ENCODE assay signal across 10 cellular contexts in the genomic region with DNA sequence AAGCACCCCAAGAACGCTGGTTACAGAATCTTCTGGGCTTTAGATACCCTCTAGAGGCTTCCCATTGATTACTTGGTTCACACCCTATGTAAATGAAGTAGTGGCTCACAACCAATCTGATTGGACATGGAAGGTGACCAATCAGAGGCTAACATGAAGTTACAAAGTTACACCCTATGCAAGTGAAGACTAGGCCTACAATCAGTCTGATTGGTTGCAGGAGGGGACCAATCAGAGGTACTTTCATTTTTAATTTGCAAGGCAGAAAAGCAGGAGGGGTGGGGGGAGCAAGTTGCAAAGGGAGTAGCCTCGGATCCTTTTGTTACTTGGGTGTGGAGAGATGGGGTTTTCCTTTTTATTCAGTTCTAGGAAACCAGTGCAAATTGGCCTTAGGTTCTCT. TPM values are rescaled to one million over a fixed set of nuclear protein-coding genes. Genes with fewer than 3 reads are reported as not detected.
DNase-seq lines count a peak whose midpoint lies in the region; ATAC-seq and TF ChIP-seq lines count a peak whose summit lies in the region.
"Had no signal": no experiment of that assay in that cellular context is flagged by ENCODE, and none has a peak within 500 bp of the region (broad histone marks: within the 10 kb centered on the region; RNA-seq: fewer than 3 reads in every experiment).

No MANE protein-coding gene starts in this region.

- H3K79me2 ChIP-seq in PC-3 (ENCODE audit: low read length): no peaks in the 10 kb centered on the region

- BruUV-seq in PC-3 (replicated peaks; lab: Mats Ljungman, UMichigan): no TSS peak

- H3K4me1 Mint-ChIP-seq in activated naive CD8-positive, alpha-beta T cell treated with anti-CD3 and anti-CD28 coated beads, Interleukin-2, amount 10 ng/mL, durations not matched to agents 7 days and 5 days: peaks cover 9% of the 10 kb centered on the region
- H3K4me1 Mint-ChIP-seq in activated naive CD8-positive, alpha-beta T cell treated with anti-CD3 and anti-CD28 coated beads for 36 hours: peaks cover 8% of the 10 kb centered on the region
- H3K4me1 Mint-ChIP-seq in stimulated activated naive B cell treated with anti-CD40 and anti-IgM and Interleukin-4, amounts not matched to agents 10 μg/mL and 1 μg/mL and 100 μg/mL, for 72 hours: peaks cover 3 to 7% of the 10 kb centered on the region in 2 donors

- no peaks in the 10 kb centered on the region for H3K9me3 Mint-ChIP-seq in activated naive CD8-positive, alpha-beta T cell treated with anti-CD3 and anti-CD28 coated beads, Interleukin-2, amount 10 ng/mL, durations not matched to agents 7 days and 5 days
- no peaks in the 10 kb centered on the region for H3K9me3 Mint-ChIP-seq in activated naive CD8-positive, alpha-beta T cell treated with anti-CD3 and anti-CD28 coated beads for 36 hours
- H3K9me3 Mint-ChIP-seq in stimulated activated naive B cell treated with anti-CD40 and anti-IgM and Interleukin-4, amounts not matched to agents 10 μg/mL and 1 μg/mL and 100 μg/mL, for 72 hours: no peaks in the 10 kb centered on the region

- H3K36me3 ChIP-seq in PC-3 (ENCODE audit: low read depth, low read length): no peaks in the 10 kb centered on the region
- H3K36me3 ChIP-seq: esophagus muscularis mucosa had no signal

- peak overlapping the region; percentile 11 for H3K4me3 Mint-ChIP-seq in activated naive CD8-positive, alpha-beta T cell treated with anti-CD3 and anti-CD28 coated beads, Interleukin-2, amount 10 ng/mL, durations not matched to agents 7 days and 5 days
- H3K4me3 Mint-ChIP-seq in activated naive CD8-positive, alpha-beta T cell treated with anti-CD3 and anti-CD28 coated beads for 36 hours: no peak overlapping the region
- H3K4me3 Mint-ChIP-seq in stimulated activated naive B cell treated with anti-CD40 and anti-IgM and Interleukin-4, amounts not matched to agents 10 μg/mL and 1 μg/mL and 100 μg/mL, for 72 hours: no peak overlapping the region

- CTCF ChIA-PET in PC-3 (lab: Charles Lee): interaction anchor here (1.0 to 1.5 kb wide), 2 partner anchors 10 to 34 kb away, joined by 6 to 7 read pairs; no protein-coding TSS in a partner anchor

- peaks cover 7% of the 10 kb centered on the region; the same call in 1 of the 2 replicates for H3K4me1 ChIP-seq in PC-3 (ENCODE audit: insufficient read depth, low read length)

- H3K27ac Mint-ChIP-seq in activated naive CD8-positive, alpha-beta T cell treated with anti-CD3 and anti-CD28 coated beads, Interleukin-2, amount 10 ng/mL, durations not matched to agents 7 days and 5 days: peak overlapping the region; percentile 47
- H3K27ac Mint-ChIP-seq in activated naive CD8-positive, alpha-beta T cell treated with anti-CD3 and anti-CD28 coated beads for 36 hours: no peak overlapping the region
- H3K27ac Mint-ChIP-seq in stimulated activated naive B cell treated with anti-CD40 and anti-IgM and Interleukin-4, amounts not matched to agents 10 μg/mL and 1 μg/mL and 100 μg/mL, for 72 hours: no peak overlapping the region

- peak; percentile 82 for ATAC-seq in activated naive CD8-positive, alpha-beta T cell treated with anti-CD3 and anti-CD28 coated beads, Interleukin-2, amount 10 ng/mL, durations not matched to agents 7 days and 5 days (ENCODE audit: low read depth)
- ATAC-seq in PC-3 (peak; percentile 45; the same call in 1 of the 2 replicates), esophagus mucosa (peak; percentile 41), HG03097 (IDR thresholded peaks at IDR 0.05; ENCODE audit: low FRiP score, unreplicated experiment) (no peak)
- peak; percentile 47 to 60 for ATAC-seq in stimulated activated naive B cell treated with anti-CD40 and anti-IgM and Interleukin-4, amounts not matched to agents 10 μg/mL and 1 μg/mL and 100 μg/mL, for 72 hours (replicated peaks)

- H3K9me2 ChIP-seq in PC-3 (replicated peaks; ENCODE audit: low read length): no peaks in the 10 kb centered on the region

- POLR2A ChIA-PET in activated naive CD8-positive, alpha-beta T cell treated with anti-CD3 and anti-CD28 coated beads, Interleukin-2, amount 10 ng/mL, durations not matched to agents 7 days and 5 days (lab: Charles Lee): no interaction called here
- POLR2A ChIA-PET in PC-3 (lab: Charles Lee; ENCODE audit: unreplicated experiment): no interaction called here

- H3K9me3 ChIP-seq in PC-3 (ENCODE audit: low read length): no peaks in the 10 kb centered on the region
- H3K9me3 ChIP-seq: esophagus muscularis mucosa had no signal

- no peak overlapping the region for H3K9ac ChIP-seq in PC-3 (ENCODE audit: low read length)

- H3K36me3 Mint-ChIP-seq in activated naive CD8-positive, alpha-beta T cell treated with anti-CD3 and anti-CD28 coated beads, Interleukin-2, amount 10 ng/mL, durations not matched to agents 7 days and 5 days: no peaks in the 10 kb centered on the region
- no peaks in the 10 kb centered on the region for H3K36me3 Mint-ChIP-seq in activated naive CD8-positive, alpha-beta T cell treated with anti-CD3 and anti-CD28 coated beads for 36 hours
- H3K36me3 Mint-ChIP-seq in stimulated activated naive B cell treated with anti-CD40 and anti-IgM and Interleukin-4, amounts not matched to agents 10 μg/mL and 1 μg/mL and 100 μg/mL, for 72 hours: no peaks in the 10 kb centered on the region

- DNase-seq in activated naive CD8-positive, alpha-beta T cell treated with anti-CD3 and anti-CD28 coated beads, Interleukin-2, amount 10 ng/mL, durations not matched to agents 7 days and 5 days: no peak
- no peak for DNase-seq in activated naive CD8-positive, alpha-beta T cell treated with anti-CD3 and anti-CD28 coated beads for 36 hours
- DNase-seq in PC-3 (peak; percentile 61), globus pallidus (ENCODE audit: low spot score) (no peak), GM10266 (ENCODE audit: extremely low spot score) (no peak)
- no peak for DNase-seq in stimulated activated naive B cell treated with anti-CD40 and anti-IgM and Interleukin-4, amounts not matched to agents 10 μg/mL and 1 μg/mL and 100 μg/mL, for 72 hours

- intact Hi-C loops in PC-3 (cut with micrococcal nuclease): no loop called here

- no peak overlapping the region for H3K27ac ChIP-seq in PC-3 (ENCODE audit: low read length)
- H3K27ac ChIP-seq: esophagus muscularis mucosa had no signal

- H3K27me3 ChIP-seq in PC-3 (ENCODE audit: low read length): no peaks in the 10 kb centered on the region
- H3K27me3 ChIP-seq: esophagus muscularis mucosa had no signal

- peak overlapping the region; percentile 68 for H2AFZ ChIP-seq in PC-3 (ENCODE audit: low read length)

- H3K27me3 Mint-ChIP-seq in activated naive CD8-positive, alpha-beta T cell treated with anti-CD3 and anti-CD28 coated beads, Interleukin-2, amount 10 ng/mL, durations not matched to agents 7 days and 5 days: peaks cover 6% of the 10 kb centered on the region
- H3K27me3 Mint-ChIP-seq in activated naive CD8-positive, alpha-beta T cell treated with anti-CD3 and anti-CD28 coated beads for 36 hours: no peaks in the 10 kb centered on the region
- peaks cover 0 to 4% of the 10 kb centered on the region in 2 donors for H3K27me3 Mint-ChIP-seq in stimulated activated naive B cell treated with anti-CD40 and anti-IgM and Interleukin-4, amounts not matched to agents 10 μg/mL and 1 μg/mL and 100 μg/mL, for 72 hours

- no peaks in the 10 kb centered on the region for H3F3A ChIP-seq in PC-3 (ENCODE audit: low read length, unreplicated experiment)

- H4K20me1 ChIP-seq in PC-3 (ENCODE audit: low read length): no peaks in the 10 kb centered on the region

- H3K4me2 ChIP-seq in PC-3 (ENCODE audit: low read length): peak overlapping the region; percentile 45

- peak overlapping the region; percentile 31; the same call in 1 of the 2 replicates for H3K4me3 ChIP-seq in PC-3 (ENCODE audit: low read length)
- H3K4me3 ChIP-seq: esophagus muscularis mucosa had no signal

- TF ChIP-seq CTCF in PC-3 (conservative IDR thresholded peaks at IDR 0.05; ENCODE audit: low read depth, low read length): no peak
- TF ChIP-seq CTCF in GM10266 (IDR thresholded peaks at IDR 0.05; ENCODE audit: control insufficient read depth, insufficient read depth, low read depth, missing control alignments): no peak

RNA-seq across cellular contexts. Expression of a gene that starts 11.1 kb away (rescaled TPM):
- not detected for total RNA-seq in activated naive CD8-positive, alpha-beta T cell treated with anti-CD3 and anti-CD28 coated beads, Interleukin-2, amount 10 ng/mL, durations not matched to agents 7 days and 5 days
- total RNA-seq in activated naive CD8-positive, alpha-beta T cell treated with anti-CD3 and anti-CD28 coated beads for 36 hours: not detected
- not detected in 2 replicates for total RNA-seq in PC-3 (2014; rRNA removed)
- total RNA-seq in esophagus mucosa: not detected
- total RNA-seq: esophagus muscularis mucosa, pulmonary artery endothelial cell had no signal

RNA-seq across cellular contexts. Expression of a gene that starts 31.8 kb away (rescaled TPM):
- total RNA-seq in activated naive CD8-positive, alpha-beta T cell treated with anti-CD3 and anti-CD28 coated beads, Interleukin-2, amount 10 ng/mL, durations not matched to agents 7 days and 5 days: 10 to 100 TPM; 32.1 to 34.0 TPM
- 1 to 10 TPM; 8.0 to 8.9 TPM for total RNA-seq in activated naive CD8-positive, alpha-beta T cell treated with anti-CD3 and anti-CD28 coated beads for 36 hours
- total RNA-seq in PC-3 (2014; rRNA removed) (7.7 and 11.8 TPM in 2 replicates), esophagus mucosa (40.1 TPM)

RNA-seq across cellular contexts. Expression of a gene that starts 43.3 kb away (rescaled TPM):
- not detected for total RNA-seq in activated naive CD8-positive, alpha-beta T cell treated with anti-CD3 and anti-CD28 coated beads, Interleukin-2, amount 10 ng/mL, durations not matched to agents 7 days and 5 days
- not detected for total RNA-seq in activated naive CD8-positive, alpha-beta T cell treated with anti-CD3 and anti-CD28 coated beads for 36 hours
- total RNA-seq in PC-3 (2014; rRNA removed): not detected in 2 replicates
- not detected for total RNA-seq in esophagus mucosa
- total RNA-seq: pulmonary artery endothelial cell had no signal
